In the genomic region with DNA sequence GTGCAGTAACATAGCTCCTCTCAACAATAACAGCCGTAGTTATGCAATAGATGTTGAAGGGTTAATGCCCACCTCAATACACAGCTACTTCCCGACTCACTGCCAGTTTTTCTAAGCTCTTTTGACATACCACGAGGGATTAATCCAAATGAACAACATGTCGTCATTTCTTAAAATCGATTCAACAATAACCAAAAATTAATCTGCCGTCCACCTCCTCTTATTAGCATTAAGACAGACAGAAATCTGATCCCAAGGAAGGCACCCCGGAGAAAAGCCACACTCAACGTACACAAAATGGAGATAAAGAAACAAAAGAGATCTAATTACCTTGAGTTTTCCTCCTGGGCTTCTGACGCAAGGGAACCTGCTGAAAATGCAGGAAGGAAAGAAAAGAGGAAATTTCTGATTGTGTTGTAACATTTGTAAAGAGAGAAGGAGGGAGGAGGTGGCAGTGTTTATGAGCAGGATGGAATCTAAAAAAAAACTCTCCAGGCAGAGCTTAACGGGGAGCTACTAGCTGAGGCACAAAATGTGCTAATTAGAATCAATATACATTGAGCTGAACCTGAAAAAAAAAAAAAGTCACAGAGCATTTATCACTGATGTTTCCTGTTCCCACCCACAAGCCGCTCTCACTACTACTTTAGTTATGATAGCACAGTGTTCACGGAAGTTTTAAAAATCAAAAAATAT, we compare ENCODE assay signal across 8 cellular contexts.
DNase-seq lines count a peak whose midpoint lies in the region; ATAC-seq and FAIRE-seq lines count a peak whose summit lies in the region.

No MANE protein-coding gene starts in this region.

- H3K4me3 ChIP-seq in duodenal mucosa (ENCODE audit: low read depth in 1 of 2, low read length in 2 of 2) (peak overlapping the region; percentile 42 to 45), small intestine (ENCODE audit: low read depth in 1 of 2, low read length in 2 of 2) (peak overlapping the region in 1 of 2 donors; percentile 35)

- no peaks in the 10 kb centered on the region for H3K9me3 ChIP-seq in duodenal mucosa (ENCODE audit: control insufficient read depth in 1 of 2, low read length in 2 of 2)
- H3K9me3 ChIP-seq in small intestine (ENCODE audit: control insufficient read depth, low read depth) = no peaks in the 10 kb centered on the region

- H3K27ac ChIP-seq in duodenal mucosa (ENCODE audit: low read depth, low read length) = peak overlapping the region; percentile 28
- H3K27ac ChIP-seq in small intestine (ENCODE audit: low read depth in 1 of 2, low read length in 1 of 2) = peak overlapping the region; percentile 37 to 43

- no peak for FAIRE-seq in small intestine (lab: Jason Lieb, UNC)

- no peaks in the 10 kb centered on the region for H3K27me3 ChIP-seq in duodenal mucosa (ENCODE audit: control insufficient read depth in 1 of 2, insufficient read depth in 2 of 2, low read length in 2 of 2)
- H3K27me3 ChIP-seq in small intestine (ENCODE audit: control insufficient read depth in 2 of 2, insufficient read depth in 2 of 2, low read length in 2 of 2) = no peaks in the 10 kb centered on the region

- H3K4me1 ChIP-seq in duodenal mucosa (ENCODE audit: control insufficient read depth in 1 of 2, insufficient read depth in 2 of 2, low read length in 2 of 2) (no peaks in the 10 kb centered on the region), small intestine (ENCODE audit: control insufficient read depth in 2 of 2, insufficient read depth in 1 of 2, low read depth in 1 of 2, low read length in 1 of 2) (no peaks in the 10 kb centered on the region)

- WGBS in small intestine, 3 donors = 42 to 53% (median 44%) methylated on average over 12 of the region's 12 CpGs

- H3K36me3 ChIP-seq in duodenal mucosa (ENCODE audit: control insufficient read depth in 1 of 2, insufficient read depth in 2 of 2, low read length in 2 of 2) (no peaks in the 10 kb centered on the region), small intestine (ENCODE audit: control insufficient read depth in 2 of 2, insufficient read depth in 2 of 2, low read length in 2 of 2) (no peaks in the 10 kb centered on the region)

- peak; percentile 53 for ATAC-seq in HG02852 (IDR thresholded peaks at IDR 0.05; ENCODE audit: unreplicated experiment)

- no peak overlapping the region for H3K9ac ChIP-seq in duodenal mucosa (ENCODE audit: low read depth in 1 of 2, low read length in 2 of 2)

- DNase-seq in NK-92 treated with Interleukin-12 subunit alpha and Interleukin-12 subunit beta, amount 100 ng/mL, for 24 hours (lab: John Stamatoyannopoulos, UW) = peak; percentile 21
- no peak for DNase-seq in NK-92 (lab: John Stamatoyannopoulos, UW; ENCODE audit: unreplicated experiment)
- DNase-seq in NCI-H69 (lab: John Stamatoyannopoulos, UW) = peak; percentile 46
- DNase-seq in small intestine = peak; percentile 35
- no peak for DNase-seq in NCI-H1436 treated with DMSO at 0.1 percent for 48 hours (lab: John Stamatoyannopoulos, UW)
- no peak for DNase-seq in hippocampal formation (lab: John Stamatoyannopoulos, UW)

Comparison
In these comparisons a context has a peak if more than half of its experiments do, and no peak if none do; other contexts are left out.
1. DNase-seq: peak in NK-92 treated with Interleukin-12 subunit alpha and Interleukin-12 subunit beta, amount 100 ng/mL, for 24 hours (single experiment), NCI-H69 (single experiment) and small intestine (single experiment); none in NK-92 (single experiment), NCI-H1436 treated with DMSO at 0.1 percent for 48 hours (single experiment) and hippocampal formation (0 of 2).